In genomic region chr17:77827461-77827968, GRCh38 we compare ENCODE assay signal across 14 cellular contexts.
"Had no signal": no experiment of that assay in that cellular context is flagged by ENCODE, and none has a peak within 500 bp of the region (broad histone marks: within the 10 kb centered on the region; RNA-seq: fewer than 3 reads in every experiment).

No MANE protein-coding gene starts in this region.

- H3K27me3 ChIP-seq: dorsolateral prefrontal cortex, thyroid gland had no signal

- FAIRE-seq: colon, TTC549 had no signal

- H3K9me3 ChIP-seq: thyroid gland had no signal

- H3K36me3 ChIP-seq: thyroid gland had no signal

- H3K4me3 ChIP-seq: dorsolateral prefrontal cortex, SK-N-MC, thyroid gland had no signal

- DNase-seq: activated B cell treated with CpG ODN at 0.5 μM for 24 hours; activated CD4-positive, alpha-beta T cell treated with anti-CD3 and anti-CD28 coated beads, Interleukin-2, amount 10 ng/mL, durations not matched to agents 24 days and 14 days; activated CD8-positive, alpha-beta T cell treated with anti-CD3 and anti-CD28 coated beads, Interleukin-2, amount 10 ng/mL, durations not matched to agents 7 days and 5 days; amygdala; central memory CD4-positive, alpha-beta T cell; hypothalamus; islet precursor cell; midbrain; stimulated activated naive B cell treated with anti-CD40 and anti-IgM and Interleukin-4, amounts not matched to agents 10 μg/mL and 1 μg/mL and 100 μg/mL, for 72 hours; thyroid gland had no signal

- H3K27ac ChIP-seq: dorsolateral prefrontal cortex, SK-N-MC, thyroid gland had no signal

- ATAC-seq: activated CD8-positive, alpha-beta T cell treated with anti-CD3 and anti-CD28 coated beads, Interleukin-2, amount 10 ng/mL, durations not matched to agents 7 days and 5 days; stimulated activated naive B cell treated with anti-CD40 and anti-IgM and Interleukin-4, amounts not matched to agents 10 μg/mL and 1 μg/mL and 100 μg/mL, for 72 hours had no signal
